In the genomic region with DNA sequence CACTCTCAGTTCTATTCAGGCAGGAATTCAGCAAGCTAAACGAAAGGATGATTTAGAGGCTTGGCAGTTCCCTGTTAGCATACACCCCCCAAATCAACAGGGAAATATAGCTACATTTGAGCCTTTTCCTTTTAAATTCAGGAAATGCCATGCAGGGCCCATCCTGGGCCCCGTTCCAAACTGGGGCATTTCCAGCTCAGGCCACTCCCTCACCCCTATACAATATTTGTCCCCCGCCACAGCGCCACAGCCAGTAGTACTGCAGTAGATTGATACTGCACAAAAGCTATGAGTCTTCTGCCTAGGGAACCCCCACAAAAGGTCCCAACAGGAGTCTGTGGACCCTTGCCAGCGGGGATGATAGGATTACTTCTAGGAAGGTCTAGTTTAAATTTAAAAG, we compare ENCODE assay signal across 29 cellular contexts.
"Had no signal": no experiment of that assay in that cellular context is flagged by ENCODE, and none has a peak within 500 bp of the region (broad histone marks: within the 10 kb centered on the region; RNA-seq: fewer than 3 reads in every experiment).

No MANE protein-coding gene starts in this region.

- ATAC-seq: left colon; natural killer cell; psoas muscle; right lobe of liver; stimulated activated memory B cell treated with anti-CD40 and anti-IgM and Interleukin-4, amounts not matched to agents 10 μg/mL and 1 μg/mL and 100 μg/mL, for 72 hours; stimulated activated naive CD8-positive, alpha-beta T cell treated with anti-CD3 and anti-CD28 coated beads, Interleukin-15, amount 100 ng/mL, for 72 hours had no signal

- H3K36me3 ChIP-seq: left ventricle myocardium inferior, neutrophil, right lobe of liver, tibial nerve, uterus had no signal

- H3K9ac ChIP-seq: neural progenitor cell, parathyroid adenoma had no signal

- H3K79me2 ChIP-seq: parathyroid adenoma had no signal

- H3K4me1 ChIP-seq: left ventricle myocardium inferior, parathyroid adenoma, psoas muscle, right lobe of liver, tibial nerve, uterus had no signal

- H3K4me2 ChIP-seq: neural progenitor cell, smooth muscle cell had no signal

- H3K4me3 ChIP-seq: left ventricle myocardium inferior, lung, neural progenitor cell, psoas muscle, right lobe of liver, smooth muscle cell, tibial nerve, uterus had no signal

- H3K4me1 Mint-ChIP-seq: immature natural killer cell; mesothelial cell of epicardium; naive B cell; natural killer cell; nephron progenitor cell; stimulated activated memory B cell treated with anti-CD40 and anti-IgM and Interleukin-4, amounts not matched to agents 10 μg/mL and 1 μg/mL and 100 μg/mL, for 72 hours; stimulated activated naive CD8-positive, alpha-beta T cell treated with anti-CD3 and anti-CD28 coated beads, Interleukin-15, amount 100 ng/mL, for 72 hours had no signal

- H3K4me3 Mint-ChIP-seq: immature natural killer cell; mesothelial cell of epicardium; naive B cell; natural killer cell; nephron progenitor cell; neural progenitor cell; stimulated activated memory B cell treated with anti-CD40 and anti-IgM and Interleukin-4, amounts not matched to agents 10 μg/mL and 1 μg/mL and 100 μg/mL, for 72 hours; stimulated activated naive CD8-positive, alpha-beta T cell treated with anti-CD3 and anti-CD28 coated beads, Interleukin-15, amount 100 ng/mL, for 72 hours; type B pancreatic cell had no signal

- H3K27me3 Mint-ChIP-seq: naive B cell; stimulated activated memory B cell treated with anti-CD40 and anti-IgM and Interleukin-4, amounts not matched to agents 10 μg/mL and 1 μg/mL and 100 μg/mL, for 72 hours; stimulated activated naive CD8-positive, alpha-beta T cell treated with anti-CD3 and anti-CD28 coated beads, Interleukin-15, amount 100 ng/mL, for 72 hours; type B pancreatic cell had no signal

- DNase-seq: hippocampal formation; immature natural killer cell; kidney; left colon; left ventricle myocardium inferior; mesendoderm; naive B cell; natural killer cell; nephron progenitor cell; occipital lobe; psoas muscle; right lobe of liver; stimulated activated CD4-positive, alpha-beta T cell treated with anti-CD3 and anti-CD28 coated beads, Interleukin-1b, Interleukin-23, amount 100 ng/mL, for 48 hours; stimulated activated CD4-positive, alpha-beta T cell treated with anti-CD3 and anti-CD28 coated beads, Interleukin-2, amount 100 ng/mL, for 48 hours; stimulated activated CD4-positive, alpha-beta T cell treated with anti-CD3 and anti-CD28 coated beads, Interleukin-4, amount 100 ng/mL, for 4 hours; stimulated activated CD8-positive, alpha-beta memory T cell treated with anti-CD3 and anti-CD28 coated beads, Interleukin-4, amount 100 ng/mL, for 48 hours; stimulated activated naive CD4-positive, alpha-beta T cell treated with Interleukin-2 at 50 U/mL for 16 hours; stimulated activated naive CD8-positive, alpha-beta T cell treated with anti-CD3 and anti-CD28 coated beads, Interleukin-15, amount 100 ng/mL, for 72 hours; substantia nigra; uterus had no signal

- H3K9me3 ChIP-seq: neutrophil, psoas muscle, right lobe of liver, uterus had no signal

- H2AFZ ChIP-seq: neural progenitor cell, parathyroid adenoma had no signal

- H3K27ac ChIP-seq: left ventricle myocardium inferior, neural progenitor cell, neutrophil, parathyroid adenoma, psoas muscle, right lobe of liver, tibial nerve, uterus had no signal

- H3K27me3 ChIP-seq: neural progenitor cell, neutrophil, right lobe of liver, tibial nerve, uterus had no signal

- H3K27ac Mint-ChIP-seq: immature natural killer cell; mesothelial cell of epicardium; naive B cell; natural killer cell; nephron progenitor cell; neural progenitor cell; stimulated activated memory B cell treated with anti-CD40 and anti-IgM and Interleukin-4, amounts not matched to agents 10 μg/mL and 1 μg/mL and 100 μg/mL, for 72 hours; stimulated activated naive CD8-positive, alpha-beta T cell treated with anti-CD3 and anti-CD28 coated beads, Interleukin-15, amount 100 ng/mL, for 72 hours; type B pancreatic cell had no signal

- H3K36me3 Mint-ChIP-seq: immature natural killer cell; stimulated activated memory B cell treated with anti-CD40 and anti-IgM and Interleukin-4, amounts not matched to agents 10 μg/mL and 1 μg/mL and 100 μg/mL, for 72 hours; type B pancreatic cell had no signal
